33 cellular contexts compared by ENCODE assay signal in genomic region chr22:24236656-24237055, GRCh38.
"Had no signal": no experiment of that assay in that cellular context is flagged by ENCODE, and none has a peak within 500 bp of the region (broad histone marks: within the 10 kb centered on the region; RNA-seq: fewer than 3 reads in every experiment).

No MANE protein-coding gene starts in this region.

- DNase-seq: activated CD4-positive, alpha-beta T cell treated with anti-CD3 and anti-CD28 coated beads for 4 hours; activated CD4-positive, alpha-beta T cell treated with anti-CD3 and anti-CD28 coated beads, Interleukin-2, amount 50 U/mL, for 48 hours; activated CD8-positive, alpha-beta memory T cell treated with anti-CD3 and anti-CD28 coated beads for 24 hours; activated effector memory CD4-positive, alpha-beta T cell treated with anti-CD3 and anti-CD28 coated beads, Interleukin-2, amount 50 U/mL, for 16 hours; activated naive CD4-positive, alpha-beta T cell treated with anti-CD3 and anti-CD28 coated beads for 36 hours; activated naive CD8-positive, alpha-beta T cell treated with anti-CD3 and anti-CD28 coated beads for 36 hours; cerebellar nuclear complex; colonic mucosa; dorsolateral prefrontal cortex; effector memory CD4-positive, alpha-beta T cell; foreskin melanocyte; heart right ventricle; kidney glomerular epithelial cell; lower lobe of right lung; mesendoderm; mucosa of descending colon; nephron progenitor cell; pancreas; psoas muscle; sigmoid colon; stimulated activated CD4-positive, alpha-beta T cell treated with anti-CD3 and anti-CD28 coated beads, Interleukin-15, amount 100 ng/mL, for 24 hours; stimulated activated CD4-positive, alpha-beta T cell treated with anti-CD3 and anti-CD28 coated beads, Interleukin-2, amount 100 ng/mL, for 24 hours; stimulated activated naive B cell treated with anti-CD40 and anti-IgM and Interleukin-4, amounts not matched to agents 10 μg/mL and 1 μg/mL and 100 μg/mL, for 72 hours; stomach; T-helper 1 cell; thyroid gland; upper lobe of left lung had no signal

- H3K27me3 ChIP-seq: ascending aorta, cardiac muscle cell, colonic mucosa, dorsolateral prefrontal cortex, heart right ventricle, neutrophil, pancreas, sigmoid colon, stomach, thyroid gland, upper lobe of left lung, vagina had no signal

- H3K9me3 ChIP-seq: ascending aorta, colonic mucosa, heart right ventricle, lower lobe of right lung, mucosa of descending colon, neutrophil, pancreas, psoas muscle, sigmoid colon, stomach, thyroid gland, upper lobe of left lung, vagina had no signal

- ATAC-seq: heart right ventricle; left lobe of liver; lower lobe of right lung; mucosa of descending colon; pancreas; psoas muscle; stimulated activated naive B cell treated with anti-CD40 and anti-IgM and Interleukin-4, amounts not matched to agents 10 μg/mL and 1 μg/mL and 100 μg/mL, for 72 hours had no signal

- H3K27ac ChIP-seq: ascending aorta, cardiac muscle cell, colonic mucosa, dorsolateral prefrontal cortex, heart right ventricle, lower lobe of right lung, neutrophil, pancreas, psoas muscle, sigmoid colon, stomach, thyroid gland, upper lobe of left lung, vagina had no signal

- H3K36me3 ChIP-seq: ascending aorta, cardiac muscle cell, colonic mucosa, lower lobe of right lung, neutrophil, pancreas, sigmoid colon, thyroid gland had no signal

- FAIRE-seq: pancreas had no signal

- H3K4me3 ChIP-seq: ascending aorta, cardiac muscle cell, colonic mucosa, dorsolateral prefrontal cortex, heart right ventricle, lower lobe of right lung, mucosa of descending colon, pancreas, psoas muscle, sigmoid colon, smooth muscle cell, stomach, thyroid gland, upper lobe of left lung, vagina had no signal

- H3K4me1 ChIP-seq: ascending aorta, colonic mucosa, lower lobe of right lung, pancreas, psoas muscle, sigmoid colon, upper lobe of left lung had no signal
